12 cellular contexts compared by ENCODE assay signal in genomic region chr2:66509326-66509811, GRCh38.
DNase-seq lines count a peak whose midpoint lies in the region; ATAC-seq and TF ChIP-seq lines count a peak whose summit lies in the region.
"Had no signal": no experiment of that assay in that cellular context is flagged by ENCODE, and none has a peak within 500 bp of the region (broad histone marks: within the 10 kb centered on the region; RNA-seq: fewer than 3 reads in every experiment).

No MANE protein-coding gene starts in this region.

- intact Hi-C loops in upper lobe of right lung (cut with DNase I) = no loop called here

- ATAC-seq in upper lobe of right lung (peak; percentile 51), GM18517 (IDR thresholded peaks at IDR 0.05; ENCODE audit: unreplicated experiment) (no peak)

- no peaks in the 10 kb centered on the region for H3K27me3 ChIP-seq in cardiac muscle cell
- no peaks in the 10 kb centered on the region for H3K27me3 ChIP-seq in right atrium auricular region
- H3K27me3 ChIP-seq in upper lobe of right lung = no peaks in the 10 kb centered on the region
- no peaks in the 10 kb centered on the region for H3K27me3 ChIP-seq in BE2C
- H3K27me3 ChIP-seq: right lobe of liver had no signal

- in situ Hi-C loops in astrocyte of the cerebellum (cut with HindIII; ENCODE audit: low sequenced_read_pairs) = no loop called here

- DNase-seq in cardiac muscle cell (ENCODE audit: low read depth in 1 of 2, low spot score in 1 of 2) (peak in 1 of 2 donors; percentile 32), right atrium auricular region (ENCODE audit: low spot score) (no peak), astrocyte of the cerebellum (ENCODE audit: low read depth) (peak; percentile 50), kidney glomerular epithelial cell (lab: John Stamatoyannopoulos, UW) (peak; percentile 51), upper lobe of right lung (no peak), BE2C (no peak), NCI-H1105 (lab: John Stamatoyannopoulos, UW) (no peak)
- DNase-seq: activated naive CD8-positive, alpha-beta T cell treated with anti-CD3 and anti-CD28 coated beads for 36 hours; DND-41; NCI-H524 treated with DMSO at 0.1 percent for 48 hours; right lobe of liver had no signal

- H3K27ac ChIP-seq in cardiac muscle cell = peak overlapping the region; percentile 99
- no peak overlapping the region for H3K27ac ChIP-seq in right atrium auricular region
- H3K27ac ChIP-seq in upper lobe of right lung = no peak overlapping the region
- H3K27ac ChIP-seq: right lobe of liver had no signal

- H3K4me3 ChIP-seq in cardiac muscle cell (no peak overlapping the region), right atrium auricular region (no peak overlapping the region), astrocyte of the cerebellum (ENCODE audit: low read depth, low read length) (no peak overlapping the region), upper lobe of right lung (no peak overlapping the region), BE2C (ENCODE audit: low read depth, low read length) (no peak overlapping the region)
- H3K4me3 ChIP-seq: right lobe of liver had no signal

- H3K4me1 ChIP-seq in cardiac muscle cell (ENCODE audit: low read depth) (peaks cover 59% of the 10 kb centered on the region), right atrium auricular region (peaks cover 0 to 26% of the 10 kb centered on the region in 2 donors), upper lobe of right lung (peaks cover 19% of the 10 kb centered on the region), BE2C (peaks cover 6% of the 10 kb centered on the region; the same call in 1 of the 2 replicates)
- H3K4me1 ChIP-seq: right lobe of liver had no signal

- H3K36me3 ChIP-seq in cardiac muscle cell = peaks cover 16% of the 10 kb centered on the region
- H3K36me3 ChIP-seq in right atrium auricular region = no peaks in the 10 kb centered on the region
- no peaks in the 10 kb centered on the region for H3K36me3 ChIP-seq in upper lobe of right lung
- H3K36me3 ChIP-seq in BE2C = no peaks in the 10 kb centered on the region
- H3K36me3 ChIP-seq: right lobe of liver had no signal

- H3K9me3 ChIP-seq in cardiac muscle cell (ENCODE audit: low read depth) = no peaks in the 10 kb centered on the region
- no peaks in the 10 kb centered on the region for H3K9me3 ChIP-seq in right atrium auricular region
- no peaks in the 10 kb centered on the region for H3K9me3 ChIP-seq in upper lobe of right lung
- no peaks in the 10 kb centered on the region for H3K9me3 ChIP-seq in BE2C
- H3K9me3 ChIP-seq: right lobe of liver had no signal

- TF ChIP-seq CTCF in cardiac muscle cell (IDR thresholded peaks at IDR 0.05; ENCODE audit: low read depth, low read length) (no peak), right atrium auricular region (IDR thresholded peaks at IDR 0.05) (no peak), astrocyte of the cerebellum (IDR thresholded peaks at IDR 0.05; ENCODE audit: low read depth, low read length, missing control alignments) (no peak), upper lobe of right lung (IDR thresholded peaks at IDR 0.05) (no peak), BE2C (IDR thresholded peaks at IDR 0.05; ENCODE audit: low read depth, low read length) (no peak)

Comparison
In these comparisons a context has a peak if more than half of its experiments do, and no peak if none do; other contexts are left out.
1. DNase-seq: peak in astrocyte of the cerebellum (single experiment) and kidney glomerular epithelial cell (single experiment); none in right atrium auricular region (single experiment), upper lobe of right lung (single experiment), BE2C (single experiment) and NCI-H1105 (single experiment).